ENCODE assay signal across 1 cellular context in genomic region chr17:1730345-1731193, GRCh38.
TF ChIP-seq lines count a peak whose summit lies in the region.

No MANE protein-coding gene starts in this region.

TF ChIP-seq in K562, 482 proteins besides CTCF, POLR2A, EP300 and RAD21 (continued from another document and continues in another):
- TF ChIP-seq HMBOX1 (IDR thresholded peaks at IDR 0.05) (no peak), CBFA2T3 (IDR thresholded peaks at IDR 0.05) (peak; percentile 88), RBM14 (IDR thresholded peaks at IDR 0.05; ENCODE audit: borderline replicate concordance, insufficient read depth, low read depth, low read length) (no peak), E2F6 (IDR thresholded peaks at IDR 0.05; ENCODE audit: borderline replicate concordance in 1 of 2, extremely low read depth in 1 of 2, insufficient read depth in 1 of 2, insufficient read length in 1 of 2, low read depth in 1 of 2, low read length in 1 of 2, poor library complexity in 1 of 2, severe bottlenecking in 1 of 2) (peak; percentile 85 to 89), ZBED1 (IDR thresholded peaks at IDR 0.05) (no peak), ZZZ3 (IDR thresholded peaks at IDR 0.05) (no peak), TCF3 (CRISPR knock-in tag; IDR thresholded peaks at IDR 0.05) (peak; percentile 88), ILK (tag; IDR thresholded peaks at IDR 0.05; ENCODE audit: borderline replicate concordance, low read depth) (no peak), ZBTB12 (CRISPR knock-in tag; IDR thresholded peaks at IDR 0.05) (no peak), CTCFL (IDR thresholded peaks at IDR 0.05; ENCODE audit: borderline replicate concordance, insufficient read depth, low read depth, low read length, poor library complexity, severe bottlenecking) (no peak), ZBTB26 (CRISPR knock-in tag; IDR thresholded peaks at IDR 0.05) (no peak), ZNF561 (CRISPR knock-in tag; conservative IDR thresholded peaks at IDR 0.05) (no peak), PHF21A (IDR thresholded peaks at IDR 0.05; ENCODE audit: borderline replicate concordance, low read depth) (no peak), ZNF140 (CRISPR knock-in tag; IDR thresholded peaks at IDR 0.05) (no peak), ZBTB34 (CRISPR knock-in tag; IDR thresholded peaks at IDR 0.05) (no peak), WHSC1 (IDR thresholded peaks at IDR 0.05; ENCODE audit: low read length) (no peak), ZBTB7A (IDR thresholded peaks at IDR 0.05; ENCODE audit: borderline replicate concordance, control insufficient read depth, low read depth, low read length) (peak; percentile 47; the same call in 1 of the 2 replicates), CHCHD3 (CRISPR knock-in tag; IDR thresholded peaks at IDR 0.05) (no peak), MLLT1 (IDR thresholded peaks at IDR 0.05) (no peak), GTF2E2 (tag; IDR thresholded peaks at IDR 0.05) (no peak), SMAD3 (CRISPR knock-in tag; conservative IDR thresholded peaks at IDR 0.05) (0 out of 2 replicates have a peak, but pooled peaks have one; percentile 25), UBTF (IDR thresholded peaks at IDR 0.05; ENCODE audit: borderline replicate concordance in 1 of 2, low read depth in 2 of 2, low read length in 2 of 2) (no peak), GATAD2B (IDR thresholded peaks at IDR 0.05; ENCODE audit: borderline replicate concordance) (no peak), GTF2F1 (IDR thresholded peaks at IDR 0.05; ENCODE audit: low read depth, low read length) (no peak), KLF13 (tag; IDR thresholded peaks at IDR 0.05; ENCODE audit: borderline replicate concordance, low read depth) (no peak), MAFK (IDR thresholded peaks at IDR 0.05; ENCODE audit: low read length) (no peak), PTRF (tag; IDR thresholded peaks at IDR 0.05) (no peak), ATF7 (IDR thresholded peaks at IDR 0.05) (peak; percentile 61; the same call in 1 of the 2 replicates), ZC3H4 (CRISPR knock-in tag; IDR thresholded peaks at IDR 0.05; ENCODE audit: borderline replicate concordance) (peak; percentile 68; the same call in 1 of the 2 replicates), TCF7 (IDR thresholded peaks at IDR 0.05; ENCODE audit: borderline replicate concordance) (no peak), ZBTB11 (CRISPR knock-in tag; IDR thresholded peaks at IDR 0.05) (peak in 1 of 3 experiments; percentile 58; a peak in 1 of 6 replicates), ID3 (CRISPR knock-in tag; IDR thresholded peaks at IDR 0.05) (no peak), ID3 (tag; IDR thresholded peaks at IDR 0.05) (0 out of 2 replicates have a peak, but pooled peaks have one; percentile 44), MYNN (IDR thresholded peaks at IDR 0.05) (no peak), MYNN (CRISPR knock-in tag; IDR thresholded peaks at IDR 0.05) (no peak), RBFOX2 (IDR thresholded peaks at IDR 0.05; ENCODE audit: low read depth, low read length) (peak; percentile 86), ZKSCAN1 (IDR thresholded peaks at IDR 0.05; ENCODE audit: low read depth, low read length) (no peak), SMARCC2 (IDR thresholded peaks at IDR 0.05; ENCODE audit: low read depth) (no peak), TFE3 (CRISPR knock-in tag; IDR thresholded peaks at IDR 0.05) (no peak), SNAPC5 (CRISPR knock-in tag; IDR thresholded peaks at IDR 0.05) (no peak), ZNF584 (CRISPR knock-in tag; IDR thresholded peaks at IDR 0.05; ENCODE audit: low read depth) (no peak), MTF1 (CRISPR knock-in tag; IDR thresholded peaks at IDR 0.05; ENCODE audit: borderline replicate concordance) (peak; percentile 36; the same call in 1 of the 2 replicates), RFX7 (CRISPR knock-in tag; IDR thresholded peaks at IDR 0.05) (no peak), ZNF239 (CRISPR knock-in tag; IDR thresholded peaks at IDR 0.05) (no peak), HDAC1 (IDR thresholded peaks at IDR 0.05) (no peak), ZNF76 (CRISPR knock-in tag; IDR thresholded peaks at IDR 0.05; ENCODE audit: borderline replicate concordance) (no peak)
